ENCODE assay signal across 13 cellular contexts in genomic region chr3:185151101-185151958, GRCh38. TPM values are rescaled to one million over a fixed set of nuclear protein-coding genes. Genes with fewer than 3 reads are reported as not detected.
DNase-seq lines count a peak whose midpoint lies in the region; ATAC-seq and TF ChIP-seq lines count a peak whose summit lies in the region.
"Had no signal": no experiment of that assay in that cellular context is flagged by ENCODE, and none has a peak within 500 bp of the region (broad histone marks: within the 10 kb centered on the region; RNA-seq: fewer than 3 reads in every experiment).

No MANE protein-coding gene starts in this region.

- ATAC-seq in gastroesophageal sphincter = no peak
- no peak for ATAC-seq in HG02588 (IDR thresholded peaks at IDR 0.05; ENCODE audit: unreplicated experiment)

- H3K27me3 Mint-ChIP-seq in activated CD4-positive, alpha-beta T cell treated with anti-CD3 and anti-CD28 coated beads, Interleukin-2, amount 10 ng/mL, durations not matched to agents 7 days and 5 days = peaks cover 26% of the 10 kb centered on the region

- CTCF ChIA-PET in activated CD4-positive, alpha-beta T cell treated with anti-CD3 and anti-CD28 coated beads, Interleukin-2, amount 10 ng/mL, durations not matched to agents 7 days and 5 days (lab: Charles Lee) = interaction anchor here (0.6 to 0.7 kb wide), 2 partner anchors 103 to 185 kb away, joined by 3 to 4 read pairs; no protein-coding TSS in a partner anchor

- H3K4me2 ChIP-seq in BLaER1 treated with 17β-estradiol and CSF1 and Interleukin-3, amounts not matched to agents 10 nM and 100 nM = peak overlapping the region in 8 of 11 experiments; percentile 79 to 98 (median 95); a peak in 14 of 22 replicates

- H3K4me1 ChIP-seq in BLaER1 treated with 17β-estradiol and CSF1 and Interleukin-3, amounts not matched to agents 10 nM and 100 nM = peaks cover 4 to 17% (median 15%) of the 10 kb centered on the region in 10 experiments; a peak in 15 of 20 replicates
- H3K4me1 ChIP-seq in SJCRH30 (peaks cover 8% of the 10 kb centered on the region; the same call in 1 of the 2 replicates), gastroesophageal sphincter (peaks cover 0 to 67% (median 0%) of the 10 kb centered on the region in 3 donors), rectal smooth muscle tissue (ENCODE audit: control insufficient read depth, insufficient read depth, low read length) (peaks cover 13% of the 10 kb centered on the region)

- peaks cover 5% of the 10 kb centered on the region for H3K4me1 Mint-ChIP-seq in activated CD4-positive, alpha-beta T cell treated with anti-CD3 and anti-CD28 coated beads, Interleukin-2, amount 10 ng/mL, durations not matched to agents 7 days and 5 days

- H3K9me3 ChIP-seq in BLaER1 treated with 17β-estradiol and CSF1 and Interleukin-3, amounts not matched to agents 10 nM and 100 nM (replicated peaks in 1 of 11) = no peaks in the 10 kb centered on the region
- H3K9me3 ChIP-seq in SJCRH30 (replicated peaks) = no peaks in the 10 kb centered on the region
- H3K9me3 ChIP-seq in gastroesophageal sphincter = no peaks in the 10 kb centered on the region

- no peak overlapping the region for H3K9ac ChIP-seq in BLaER1 treated with 17β-estradiol and CSF1 and Interleukin-3, amounts not matched to agents 10 nM and 100 nM
- H3K9ac ChIP-seq in rectal smooth muscle tissue (ENCODE audit: low read length) = peak overlapping the region; percentile 14

- H3K9me3 Mint-ChIP-seq in activated CD4-positive, alpha-beta T cell treated with anti-CD3 and anti-CD28 coated beads, Interleukin-2, amount 10 ng/mL, durations not matched to agents 7 days and 5 days = no peaks in the 10 kb centered on the region
- H3K9me3 Mint-ChIP-seq: activated CD4-positive, alpha-beta memory T cell treated with anti-CD3 and anti-CD28 coated beads for 36 hours had no signal

- DNase-seq in SJCRH30 (no peak), NCI-H345 (lab: John Stamatoyannopoulos, UW) (no peak), globus pallidus (ENCODE audit: low spot score) (no peak)
- no peak for DNase-seq in activated CD4-positive, alpha-beta T cell treated with anti-CD3 and anti-CD28 coated beads, Interleukin-2, amount 10 ng/mL, durations not matched to agents 7 days and 5 days
- DNase-seq: activated CD4-positive, alpha-beta memory T cell treated with anti-CD3 and anti-CD28 coated beads for 36 hours; activated naive CD4-positive, alpha-beta T cell treated with Interleukin-2 at 50 U/mL for 16 hours; effector memory CD4-positive, alpha-beta T cell; NCI-H748 treated with DMSO at 0.1 percent for 48 hours; stimulated activated CD4-positive, alpha-beta T cell treated with anti-CD3 and anti-CD28 coated beads, Interleukin-4, amount 100 ng/mL, for 24 hours had no signal

- TF ChIP-seq POLR2A in gastroesophageal sphincter (IDR thresholded peaks at IDR 0.05) = no peak

- no peaks in the 10 kb centered on the region; a peak in 1 of 22 replicates for H4K20me1 ChIP-seq in BLaER1 treated with 17β-estradiol and CSF1 and Interleukin-3, amounts not matched to agents 10 nM and 100 nM

- no peak overlapping the region for H3K27ac ChIP-seq in BLaER1 treated with 17β-estradiol and CSF1 and Interleukin-3, amounts not matched to agents 10 nM and 100 nM
- H3K27ac ChIP-seq in SJCRH30 (peak overlapping the region; percentile 75), gastroesophageal sphincter (peak overlapping the region; percentile 61 to 95 (median 92)), rectal smooth muscle tissue (ENCODE audit: low read depth, low read length) (peak overlapping the region; percentile 86)

- 19 to 22% methylated on average over 8 of the region's 8 CpGs for WGBS in gastroesophageal sphincter (ENCODE audit: low coverage in 1 of 2), 2 donors

- no peak overlapping the region for H3K27ac Mint-ChIP-seq in activated CD4-positive, alpha-beta T cell treated with anti-CD3 and anti-CD28 coated beads, Interleukin-2, amount 10 ng/mL, durations not matched to agents 7 days and 5 days
- H3K27ac Mint-ChIP-seq: activated CD4-positive, alpha-beta memory T cell treated with anti-CD3 and anti-CD28 coated beads for 36 hours had no signal

- TF ChIP-seq EP300 in gastroesophageal sphincter (IDR thresholded peaks at IDR 0.05) = no peak

- POLR2A ChIA-PET in activated CD4-positive, alpha-beta T cell treated with anti-CD3 and anti-CD28 coated beads, Interleukin-2, amount 10 ng/mL, durations not matched to agents 7 days and 5 days (lab: Charles Lee) = no interaction called here

- no peaks in the 10 kb centered on the region for H3K36me3 Mint-ChIP-seq in activated CD4-positive, alpha-beta T cell treated with anti-CD3 and anti-CD28 coated beads, Interleukin-2, amount 10 ng/mL, durations not matched to agents 7 days and 5 days (ENCODE audit: low read depth)
- H3K36me3 Mint-ChIP-seq: activated CD4-positive, alpha-beta memory T cell treated with anti-CD3 and anti-CD28 coated beads for 36 hours had no signal

- peaks cover 47 to 63% (median 57%) of the 10 kb centered on the region in 11 experiments for H3K27me3 ChIP-seq in BLaER1 treated with 17β-estradiol and CSF1 and Interleukin-3, amounts not matched to agents 10 nM and 100 nM
- no peaks in the 10 kb centered on the region for H3K27me3 ChIP-seq in SJCRH30
- H3K27me3 ChIP-seq in gastroesophageal sphincter = no peaks in the 10 kb centered on the region
- no peaks in the 10 kb centered on the region for H3K27me3 ChIP-seq in rectal smooth muscle tissue (ENCODE audit: control insufficient read depth, insufficient read depth, low read length)

- H3K4me3 ChIP-seq in BLaER1 treated with 17β-estradiol and CSF1 and Interleukin-3, amounts not matched to agents 10 nM and 100 nM = peak overlapping the region in 1 of 10 experiments; percentile 68; a peak in 2 of 20 replicates
- peak overlapping the region; percentile 88 for H3K4me3 ChIP-seq in SJCRH30
- peak overlapping the region; percentile 45 to 70 for H3K4me3 ChIP-seq in gastroesophageal sphincter
- H3K4me3 ChIP-seq in rectal smooth muscle tissue (ENCODE audit: low read length) = peak overlapping the region; percentile 90

- TF ChIP-seq CTCF in gastroesophageal sphincter (IDR thresholded peaks at IDR 0.05) = no peak

- no peak overlapping the region for H3K4me3 Mint-ChIP-seq in activated CD4-positive, alpha-beta T cell treated with anti-CD3 and anti-CD28 coated beads, Interleukin-2, amount 10 ng/mL, durations not matched to agents 7 days and 5 days

- no peaks in the 10 kb centered on the region for H3K36me3 ChIP-seq in BLaER1 treated with 17β-estradiol and CSF1 and Interleukin-3, amounts not matched to agents 10 nM and 100 nM
- H3K36me3 ChIP-seq in SJCRH30 (no peaks in the 10 kb centered on the region), gastroesophageal sphincter (no peaks in the 10 kb centered on the region), rectal smooth muscle tissue (ENCODE audit: control insufficient read depth, insufficient read depth, low read length) (no peaks in the 10 kb centered on the region)

RNA-seq across cellular contexts. Expression of gene C3orf70, which starts 1.5 kb away (rescaled TPM):
- 11.7 and 11.8 TPM in 2 replicates for total RNA-seq in SJCRH30 (2014; rRNA removed; shearing (Covaris generic))
- total RNA-seq in gastroesophageal sphincter = 10 to 100 TPM; 21.0 to 61.1 (median 36.1) TPM
- under 1 TPM in 1 of 2 experiments, not detected in 1; 0.06 TPM for total RNA-seq in activated CD4-positive, alpha-beta T cell treated with anti-CD3 and anti-CD28 coated beads, Interleukin-2, amount 10 ng/mL, durations not matched to agents 7 days and 5 days
- total RNA-seq: activated CD4-positive, alpha-beta memory T cell treated with anti-CD3 and anti-CD28 coated beads for 36 hours had no signal

Comparison
In these comparisons a context has a peak if more than half of its experiments do, and no peak if none do; other contexts are left out.
1. H3K27ac ChIP-seq: peak in SJCRH30 (single experiment), gastroesophageal sphincter (4 of 4) and rectal smooth muscle tissue (single experiment); none in BLaER1 treated with 17β-estradiol and CSF1 and Interleukin-3, amounts not matched to agents 10 nM and 100 nM (0 of 11).
2. RNA of gene C3orf70, which starts 1.5 kb away (total RNA-seq): 21.0 to 61.1 TPM in gastroesophageal sphincter and 11.7 to 11.8 TPM in SJCRH30; 0.06 TPM in activated CD4-positive, alpha-beta T cell treated with anti-CD3 and anti-CD28 coated beads, Interleukin-2, amount 10 ng/mL, durations not matched to agents 7 days and 5 days; every median in the first group is over 10 times any median in the second.